17 cellular contexts compared by ENCODE assay signal in genomic region chr15:73892446-73893226, GRCh38. TPM values are rescaled to one million over a fixed set of nuclear protein-coding genes. Genes with fewer than 3 reads are reported as not detected.
DNase-seq lines count a peak whose midpoint lies in the region; ATAC-seq, FAIRE-seq and TF ChIP-seq lines count a peak whose summit lies in the region.
"Had no signal": no experiment of that assay in that cellular context is flagged by ENCODE, and none has a peak within 500 bp of the region (broad histone marks: within the 10 kb centered on the region; RNA-seq: fewer than 3 reads in every experiment).

No MANE protein-coding gene starts in this region.

- H3K9me3 Mint-ChIP-seq in activated T-helper 17 cell treated with anti-CD3 and anti-CD28 coated beads, Interleukin-2, amount 50 U/mL, for 72 hours = no peaks in the 10 kb centered on the region
- peaks cover 0 to 4% (median 0%) of the 10 kb centered on the region in 11 donors for H3K9me3 Mint-ChIP-seq in naive thymus-derived CD4-positive, alpha-beta T cell
- H3K9me3 Mint-ChIP-seq: CD4-positive, CD25-positive, alpha-beta regulatory T cell had no signal

- DNase-seq in cardiac septum (ENCODE audit: low spot score) (peak; percentile 46), Right ventricle myocardium superior (no peak), kidney (peak; percentile 49), NCI-H524 (lab: John Stamatoyannopoulos, UW) (no peak)
- no peak for DNase-seq in naive thymus-derived CD4-positive, alpha-beta T cell
- DNase-seq in stimulated activated CD8-positive, alpha-beta memory T cell treated with anti-CD3 and anti-CD28 coated beads, Interleukin-4, amount 100 ng/mL, for 48 hours = no peak
- DNase-seq: ACHN; CD4-positive, CD25-positive, alpha-beta regulatory T cell; DMS53; GF-D8; HCEC 1CT had no signal

- no peaks in the 10 kb centered on the region for H3K36me3 Mint-ChIP-seq in activated T-helper 17 cell treated with anti-CD3 and anti-CD28 coated beads, Interleukin-2, amount 50 U/mL, for 72 hours (ENCODE audit: low read depth)
- peaks cover 0 to 4% (median 2%) of the 10 kb centered on the region in 5 donors for H3K36me3 Mint-ChIP-seq in naive thymus-derived CD4-positive, alpha-beta T cell
- H3K36me3 Mint-ChIP-seq: CD4-positive, CD25-positive, alpha-beta regulatory T cell had no signal

- H3K36me3 ChIP-seq in kidney (ENCODE audit: control insufficient read depth in 1 of 2, insufficient read depth in 2 of 2, low read length in 2 of 2) = no peaks in the 10 kb centered on the region
- no peaks in the 10 kb centered on the region for H3K36me3 ChIP-seq in naive thymus-derived CD4-positive, alpha-beta T cell (ENCODE audit: control insufficient read depth in 2 of 3, insufficient read depth in 3 of 3, low read length in 3 of 3)
- H3K36me3 ChIP-seq: BLaER1 treated with 17β-estradiol and CSF1 and Interleukin-3, amounts not matched to agents 10 nM and 100 nM had no signal

- peaks cover 0 to 9% of the 10 kb centered on the region in 2 donors for H3K9me3 ChIP-seq in kidney (ENCODE audit: control insufficient read depth in 1 of 2, low read length in 2 of 2)
- H3K9me3 ChIP-seq in naive thymus-derived CD4-positive, alpha-beta T cell (ENCODE audit: control insufficient read depth in 2 of 3, low read length in 3 of 3) = no peaks in the 10 kb centered on the region

- intact Hi-C loops in cardiac septum (cut with DNase I) = no loop called here
- intact Hi-C loops in Right ventricle myocardium superior (cut with DNase I) = no loop called here
- intact Hi-C loops in kidney (cut with DNase I) = no loop called here
- intact Hi-C loops in naive thymus-derived CD4-positive, alpha-beta T cell (cut with micrococcal nuclease) = no loop called here

- CTCF ChIA-PET in naive thymus-derived CD4-positive, alpha-beta T cell (lab: Charles Lee) = no interaction called here

- no peak overlapping the region for H3K4me3 Mint-ChIP-seq in activated T-helper 17 cell treated with anti-CD3 and anti-CD28 coated beads, Interleukin-2, amount 50 U/mL, for 72 hours
- H3K4me3 Mint-ChIP-seq in naive thymus-derived CD4-positive, alpha-beta T cell = no peak overlapping the region
- H3K4me3 Mint-ChIP-seq: CD4-positive, CD25-positive, alpha-beta regulatory T cell had no signal

- POLR2A ChIA-PET in naive thymus-derived CD4-positive, alpha-beta T cell (lab: Charles Lee) = no interaction called here

- H3K27me3 ChIP-seq in naive thymus-derived CD4-positive, alpha-beta T cell (ENCODE audit: control insufficient read depth in 2 of 2, insufficient read depth in 2 of 2, low read length in 2 of 2) = no peaks in the 10 kb centered on the region
- H3K27me3 ChIP-seq: BLaER1 treated with 17β-estradiol and CSF1 and Interleukin-3, amounts not matched to agents 10 nM and 100 nM had no signal

- H3K27ac ChIP-seq in kidney (ENCODE audit: low read depth in 2 of 2, low read length in 2 of 2) = no peak overlapping the region
- H3K27ac ChIP-seq in naive thymus-derived CD4-positive, alpha-beta T cell (ENCODE audit: low read depth, low read length) = no peak overlapping the region
- H3K27ac ChIP-seq: BLaER1 treated with 17β-estradiol and CSF1 and Interleukin-3, amounts not matched to agents 10 nM and 100 nM had no signal

- no peak overlapping the region for H3K9ac ChIP-seq in kidney (ENCODE audit: low read length in 2 of 2)
- H3K9ac ChIP-seq: BLaER1 treated with 17β-estradiol and CSF1 and Interleukin-3, amounts not matched to agents 10 nM and 100 nM had no signal

- H3K27ac Mint-ChIP-seq in activated T-helper 17 cell treated with anti-CD3 and anti-CD28 coated beads, Interleukin-2, amount 50 U/mL, for 72 hours = no peak overlapping the region
- no peak overlapping the region for H3K27ac Mint-ChIP-seq in naive thymus-derived CD4-positive, alpha-beta T cell
- H3K27ac Mint-ChIP-seq: CD4-positive, CD25-positive, alpha-beta regulatory T cell had no signal

- H3K4me3 ChIP-seq in kidney (ENCODE audit: low read length in 2 of 2) = no peak overlapping the region
- H3K4me3 ChIP-seq in naive thymus-derived CD4-positive, alpha-beta T cell (ENCODE audit: low read length) = no peak overlapping the region
- H3K4me3 ChIP-seq: BLaER1 treated with 17β-estradiol and CSF1 and Interleukin-3, amounts not matched to agents 10 nM and 100 nM had no signal

- peaks cover 6% of the 10 kb centered on the region for H3K4me1 Mint-ChIP-seq in activated T-helper 17 cell treated with anti-CD3 and anti-CD28 coated beads, Interleukin-2, amount 50 U/mL, for 72 hours
- H3K4me1 Mint-ChIP-seq in naive thymus-derived CD4-positive, alpha-beta T cell = peaks cover 0 to 5% (median 0%) of the 10 kb centered on the region in 7 donors
- H3K4me1 Mint-ChIP-seq: CD4-positive, CD25-positive, alpha-beta regulatory T cell had no signal

- ATAC-seq in Right ventricle myocardium superior (ENCODE audit: poor library complexity) = no peak
- ATAC-seq in activated T-helper 17 cell treated with anti-CD3 and anti-CD28 coated beads, Interleukin-2, amount 50 U/mL, for 72 hours (replicated peaks) = peak; percentile 4
- no peak for ATAC-seq in naive thymus-derived CD4-positive, alpha-beta T cell

- no peaks in the 10 kb centered on the region for H3K4me1 ChIP-seq in kidney (ENCODE audit: control insufficient read depth in 1 of 2, insufficient read depth in 1 of 2, low read depth in 1 of 2, low read length in 2 of 2)
- no peaks in the 10 kb centered on the region for H3K4me1 ChIP-seq in naive thymus-derived CD4-positive, alpha-beta T cell (ENCODE audit: control insufficient read depth in 2 of 2, insufficient read depth in 2 of 2, low read length in 2 of 2)

- no peak for TF ChIP-seq CTCF in kidney (IDR thresholded peaks at IDR 0.05; ENCODE audit: borderline replicate concordance, extremely low read depth, insufficient read depth)

- no peaks in the 10 kb centered on the region for H3K27me3 Mint-ChIP-seq in activated T-helper 17 cell treated with anti-CD3 and anti-CD28 coated beads, Interleukin-2, amount 50 U/mL, for 72 hours
- peaks cover 0 to 20% (median 8%) of the 10 kb centered on the region in 5 donors for H3K27me3 Mint-ChIP-seq in naive thymus-derived CD4-positive, alpha-beta T cell

- FAIRE-seq in kidney (lab: Jason Lieb, UNC) = no peak
- FAIRE-seq: GM19239, H1 had no signal

RNA-seq across cellular contexts. Expression of gene TBC1D21, which starts 19.3 kb away (rescaled TPM):
- total RNA-seq in cardiac septum = not detected
- total RNA-seq in Right ventricle myocardium superior = not detected
- total RNA-seq in activated T-helper 17 cell treated with anti-CD3 and anti-CD28 coated beads, Interleukin-2, amount 50 U/mL, for 72 hours = not detected
- total RNA-seq in kidney = not detected
- not detected for polyA plus RNA-seq in kidney (ENCODE audit: insufficient read depth, low read depth, low replicate concordance)
- total RNA-seq in naive thymus-derived CD4-positive, alpha-beta T cell = not detected
- polyA plus RNA-seq in naive thymus-derived CD4-positive, alpha-beta T cell = not detected
- total RNA-seq: A172; CD4-positive, CD25-positive, alpha-beta regulatory T cell; H1; HT1080 had no signal
- polyA plus RNA-seq: CD4-positive, CD25-positive, alpha-beta regulatory T cell; H1 had no signal

RNA-seq across cellular contexts. Expression of gene LOXL1, which starts 33.6 kb away (rescaled TPM):
- total RNA-seq in cardiac septum (29.1 TPM), Right ventricle myocardium superior (14.6 TPM), kidney (33.2 TPM)
- 1 to 10 TPM; 3.4 TPM for total RNA-seq in activated T-helper 17 cell treated with anti-CD3 and anti-CD28 coated beads, Interleukin-2, amount 50 U/mL, for 72 hours
- 35.1 TPM for polyA plus RNA-seq in kidney (ENCODE audit: insufficient read depth, low read depth, low replicate concordance)
- total RNA-seq in naive thymus-derived CD4-positive, alpha-beta T cell = 1 to 10 TPM in 3 of 5 experiments, under 1 TPM in 2; 0.49 to 2.2 (median 1.0) TPM
- 1 to 10 TPM; 1.3 to 2.3 TPM for polyA plus RNA-seq in naive thymus-derived CD4-positive, alpha-beta T cell

Comparison
In these comparisons a context has a peak if more than half of its experiments do, and no peak if none do; other contexts are left out.
1. DNase-seq: peak in cardiac septum (single experiment) and kidney (single experiment); none in Right ventricle myocardium superior (single experiment), NCI-H524 (0 of 2), naive thymus-derived CD4-positive, alpha-beta T cell (0 of 9) and stimulated activated CD8-positive, alpha-beta memory T cell treated with anti-CD3 and anti-CD28 coated beads, Interleukin-4, amount 100 ng/mL, for 48 hours (single experiment).